Comparison of ENCODE assay signal across 24 cellular contexts in genomic region chr7:47778153-47778661, GRCh38.
DNase-seq lines count a peak whose midpoint lies in the region; ATAC-seq, FAIRE-seq and TF ChIP-seq lines count a peak whose summit lies in the region.
"Had no signal": no experiment of that assay in that cellular context is flagged by ENCODE, and none has a peak within 500 bp of the region (broad histone marks: within the 10 kb centered on the region; RNA-seq: fewer than 3 reads in every experiment).

No MANE protein-coding gene starts in this region.

- H3K4me1 ChIP-seq in HCT116 (ENCODE audit: control insufficient read depth in 1 of 2, insufficient read depth in 2 of 2, low read length in 2 of 2), result peaks cover 16 to 26% of the 10 kb centered on the region in 2 experiments
- H3K4me1 ChIP-seq in hepatocyte (ENCODE audit: insufficient read depth), result peaks cover 17% of the 10 kb centered on the region
- no peaks in the 10 kb centered on the region for H3K4me1 ChIP-seq in small intestine (ENCODE audit: control insufficient read depth in 2 of 2, insufficient read depth in 1 of 2, low read depth in 1 of 2, low read length in 1 of 2)

- H3K4me3 ChIP-seq in HCT116 (replicated peaks in 1 of 2; ENCODE audit: low read depth in 1 of 2, low read length in 2 of 2) (no peak overlapping the region), hepatocyte (no peak overlapping the region), small intestine (ENCODE audit: low read depth in 1 of 2, low read length in 2 of 2) (no peak overlapping the region)
- H3K4me3 ChIP-seq: esophagus squamous epithelium, HAP-1, thoracic aorta had no signal

- peaks cover 0 to 4% of the 10 kb centered on the region in 2 experiments; a peak in 1 of 4 replicates for H3K9me3 ChIP-seq in HCT116 (ENCODE audit: control insufficient read depth in 1 of 2, insufficient read depth in 1 of 2, low read depth in 1 of 2, low read length in 2 of 2)
- H3K9me3 ChIP-seq in hepatocyte (ENCODE audit: low read depth), result no peaks in the 10 kb centered on the region
- no peaks in the 10 kb centered on the region for H3K9me3 ChIP-seq in small intestine (ENCODE audit: control insufficient read depth, low read depth)
- H3K9me3 ChIP-seq: esophagus squamous epithelium, HAP-1, thoracic aorta had no signal

- FAIRE-seq in small intestine (lab: Jason Lieb, UNC), result no peak
- FAIRE-seq: GM12892 had no signal

- H3K27me3 ChIP-seq in HCT116 (ENCODE audit: insufficient read depth, low read length) (no peaks in the 10 kb centered on the region), hepatocyte (no peaks in the 10 kb centered on the region), small intestine (ENCODE audit: control insufficient read depth in 2 of 2, insufficient read depth in 2 of 2, low read length in 2 of 2) (no peaks in the 10 kb centered on the region)

- H3K36me3 ChIP-seq in HCT116 (ENCODE audit: control insufficient read depth in 1 of 2, insufficient read depth in 2 of 2, low read length in 2 of 2) (no peaks in the 10 kb centered on the region), hepatocyte (replicated peaks; ENCODE audit: insufficient read depth, low read depth) (no peaks in the 10 kb centered on the region), small intestine (ENCODE audit: control insufficient read depth in 2 of 2, insufficient read depth in 2 of 2, low read length in 2 of 2) (no peaks in the 10 kb centered on the region)
- H3K36me3 ChIP-seq: esophagus squamous epithelium, HAP-1, thoracic aorta had no signal

- BruUV-seq in HCT116 (replicated peaks; lab: Mats Ljungman, UMichigan), result no TSS peak

- CTCF ChIA-PET in HCT116 (lab: Charles Lee), result no interaction called here

- intact Hi-C loops in HCT116 (cut with micrococcal nuclease), result no loop called here

- WGBS in hepatocyte (ENCODE audit: low lambda C conversion rate, missing lambda C conversion rate), result 33% methylated on average over 4 of the region's 4 CpGs
- 27 to 65% (median 34%) methylated on average over 4 of the region's 4 CpGs for WGBS in small intestine, 3 donors

- H3K27ac ChIP-seq in HCT116 (ENCODE audit: low read depth, low read length), result no peak overlapping the region
- H3K27ac ChIP-seq in hepatocyte, result peak overlapping the region; percentile 66
- H3K27ac ChIP-seq in small intestine (ENCODE audit: low read depth in 1 of 2, low read length in 1 of 2), result no peak overlapping the region
- H3K27ac ChIP-seq: esophagus squamous epithelium, RWPE1, thoracic aorta had no signal

- RAD21 ChIA-PET in HCT116 (lab: Charles Lee; ENCODE audit: low non-redundant PET in 1 of 2, low total read pairs in 2 of 2, uncharacterized antibody in 2 of 2, unreplicated experiment in 2 of 2), result no interaction called here

- TF ChIP-seq POLR2A in HCT116 (IDR thresholded peaks at IDR 0.05; ENCODE audit: borderline replicate concordance, extremely low read depth, insufficient read depth, insufficient read length), result no peak

- no peak overlapping the region for H3K9ac ChIP-seq in HCT116 (ENCODE audit: low read length)

- DNase-seq in HCT116 (ENCODE audit: low read depth, low spot score) (no peak), NCI-H748 treated with DMSO at 0.1 percent for 48 hours (lab: John Stamatoyannopoulos, UW) (peak; percentile 22), hepatocyte (ENCODE audit: low spot score) (no peak), small intestine (peak; percentile 46), NOMO-1 treated with dmso at 0.1 percent for 144 hours (lab: John Stamatoyannopoulos, UW; ENCODE audit: unreplicated experiment) (no peak), NCI-H187 treated with DMSO at 0.1 percent for 48 hours (lab: John Stamatoyannopoulos, UW) (no peak)
- DNase-seq: activated CD8-positive, alpha-beta memory T cell treated with anti-CD3 and anti-CD28 coated beads for 24 hours; activated naive CD4-positive, alpha-beta T cell treated with anti-CD3 and anti-CD28 coated beads, Interleukin-2, amount 10 ng/mL, durations not matched to agents 7 days and 5 days; activated T-cell treated with anti-CD3 and anti-CD28 coated beads, Interleukin-2, amount 50 U/mL, for 72 hours; aorta; CD4-positive, alpha-beta memory T cell; DMS79 treated with DMSO at 0.1 percent for 48 hours; effector CD4-positive, alpha-beta T cell; esophagus squamous epithelium; MM.1S; NCI-H1694 treated with DMSO at 0.1 percent for 48 hours; NCI-H2227 treated with DMSO at 0.1 percent for 48 hours; stimulated activated naive CD4-positive, alpha-beta T cell; SW 1271 had no signal

- TF ChIP-seq RAD21 in HCT116 (IDR thresholded peaks at IDR 0.05; ENCODE audit: low read depth), result no peak

- H3K9me2 ChIP-seq in HCT116 (ENCODE audit: insufficient read depth) (no peaks in the 10 kb centered on the region), hepatocyte (replicated peaks; ENCODE audit: insufficient read depth) (no peaks in the 10 kb centered on the region)

- POLR2A ChIA-PET in HCT116 (lab: Charles Lee), result no interaction called here

- no peak for TF ChIP-seq CTCF in HCT116 (IDR thresholded peaks at IDR 0.05 in 2 of 3, conservative IDR thresholded peaks at IDR 0.05 in 1 of 3; ENCODE audit: borderline replicate concordance in 1 of 3, insufficient read depth in 1 of 3, low read depth in 2 of 3, low read length in 2 of 3)
- no peak for TF ChIP-seq CTCF in hepatocyte (IDR thresholded peaks at IDR 0.05; ENCODE audit: poor library complexity)

- ATAC-seq in HCT116 (peak; percentile 49; the same call in 1 of the 2 replicates), GM21528 (IDR thresholded peaks at IDR 0.05; ENCODE audit: low FRiP score, unreplicated experiment) (no peak)
- ATAC-seq: activated T-cell treated with anti-CD3 and anti-CD28 coated beads, Interleukin-2, amount 50 U/mL, for 72 hours had no signal

- H2AFZ ChIP-seq in HCT116 (ENCODE audit: low read depth, low read length, poor library complexity, severe bottlenecking) (no peak overlapping the region), hepatocyte (no peak overlapping the region)

- H4K20me1 ChIP-seq in HCT116 (ENCODE audit: insufficient read depth) (no peaks in the 10 kb centered on the region), hepatocyte (ENCODE audit: insufficient read depth, poor library complexity, severe bottlenecking) (no peaks in the 10 kb centered on the region)

- H3K4me2 ChIP-seq in HCT116 (ENCODE audit: low read length) (no peak overlapping the region; the same call in 1 of the 2 replicates), hepatocyte (no peak overlapping the region)

- no peaks in the 10 kb centered on the region for H3K79me2 ChIP-seq in HCT116 (ENCODE audit: insufficient read depth, low read length)
- H3K79me2 ChIP-seq in hepatocyte, result no peaks in the 10 kb centered on the region

TF ChIP-seq in HCT116, 20 proteins besides CTCF, POLR2A, EP300 and RAD21 (continues in another document):
- no peak for TF ChIP-seq SIN3A (IDR thresholded peaks at IDR 0.05; ENCODE audit: low read depth)
- no peak for TF ChIP-seq JUND (IDR thresholded peaks at IDR 0.05)
- no peak for TF ChIP-seq MAX (IDR thresholded peaks at IDR 0.05)
- no peak for TF ChIP-seq YY1 (IDR thresholded peaks at IDR 0.05; ENCODE audit: extremely low read depth, insufficient replicate concordance, low read depth, low read length)
- no peak for TF ChIP-seq EZH2 (IDR thresholded peaks at IDR 0.05)
- no peak for TF ChIP-seq ZNF274 (IDR thresholded peaks at IDR 0.05; ENCODE audit: low read depth, low read length)
- no peak for TF ChIP-seq TCF7L2 (IDR thresholded peaks at IDR 0.05; ENCODE audit: borderline replicate concordance, extremely low read depth, insufficient read depth, insufficient read length)
- TF ChIP-seq ZBTB33 (IDR thresholded peaks at IDR 0.05; ENCODE audit: extremely low read depth, insufficient replicate concordance, low read length), result no peak
- no peak for TF ChIP-seq CEBPB (IDR thresholded peaks at IDR 0.05; ENCODE audit: low read depth)
- TF ChIP-seq SP1 (IDR thresholded peaks at IDR 0.05; ENCODE audit: low read depth), result no peak
- TF ChIP-seq EGR1 (IDR thresholded peaks at IDR 0.05; ENCODE audit: low read depth), result no peak
- TF ChIP-seq FOSL1 (IDR thresholded peaks at IDR 0.05; ENCODE audit: low read depth), result no peak
- TF ChIP-seq ELF1 (IDR thresholded peaks at IDR 0.05; ENCODE audit: borderline replicate concordance, low read depth), result no peak

Comparison
In these comparisons a context has a peak if more than half of its experiments do, and no peak if none do; other contexts are left out.
1. DNase-seq: peak in NCI-H748 treated with DMSO at 0.1 percent for 48 hours (single experiment) and small intestine (single experiment); none in HCT116 (single experiment), hepatocyte (single experiment), NOMO-1 treated with dmso at 0.1 percent for 144 hours (single experiment) and NCI-H187 treated with DMSO at 0.1 percent for 48 hours (single experiment).